1 cellular context compared by ENCODE assay signal in genomic region chr22:38422615-38423511, GRCh38.
TF ChIP-seq lines count a peak whose summit lies in the region.

No MANE protein-coding gene starts in this region.

TF ChIP-seq in HepG2, 621 proteins besides CTCF, POLR2A, EP300 and RAD21 (continued from another document):
- TF ChIP-seq, protein P1, sequence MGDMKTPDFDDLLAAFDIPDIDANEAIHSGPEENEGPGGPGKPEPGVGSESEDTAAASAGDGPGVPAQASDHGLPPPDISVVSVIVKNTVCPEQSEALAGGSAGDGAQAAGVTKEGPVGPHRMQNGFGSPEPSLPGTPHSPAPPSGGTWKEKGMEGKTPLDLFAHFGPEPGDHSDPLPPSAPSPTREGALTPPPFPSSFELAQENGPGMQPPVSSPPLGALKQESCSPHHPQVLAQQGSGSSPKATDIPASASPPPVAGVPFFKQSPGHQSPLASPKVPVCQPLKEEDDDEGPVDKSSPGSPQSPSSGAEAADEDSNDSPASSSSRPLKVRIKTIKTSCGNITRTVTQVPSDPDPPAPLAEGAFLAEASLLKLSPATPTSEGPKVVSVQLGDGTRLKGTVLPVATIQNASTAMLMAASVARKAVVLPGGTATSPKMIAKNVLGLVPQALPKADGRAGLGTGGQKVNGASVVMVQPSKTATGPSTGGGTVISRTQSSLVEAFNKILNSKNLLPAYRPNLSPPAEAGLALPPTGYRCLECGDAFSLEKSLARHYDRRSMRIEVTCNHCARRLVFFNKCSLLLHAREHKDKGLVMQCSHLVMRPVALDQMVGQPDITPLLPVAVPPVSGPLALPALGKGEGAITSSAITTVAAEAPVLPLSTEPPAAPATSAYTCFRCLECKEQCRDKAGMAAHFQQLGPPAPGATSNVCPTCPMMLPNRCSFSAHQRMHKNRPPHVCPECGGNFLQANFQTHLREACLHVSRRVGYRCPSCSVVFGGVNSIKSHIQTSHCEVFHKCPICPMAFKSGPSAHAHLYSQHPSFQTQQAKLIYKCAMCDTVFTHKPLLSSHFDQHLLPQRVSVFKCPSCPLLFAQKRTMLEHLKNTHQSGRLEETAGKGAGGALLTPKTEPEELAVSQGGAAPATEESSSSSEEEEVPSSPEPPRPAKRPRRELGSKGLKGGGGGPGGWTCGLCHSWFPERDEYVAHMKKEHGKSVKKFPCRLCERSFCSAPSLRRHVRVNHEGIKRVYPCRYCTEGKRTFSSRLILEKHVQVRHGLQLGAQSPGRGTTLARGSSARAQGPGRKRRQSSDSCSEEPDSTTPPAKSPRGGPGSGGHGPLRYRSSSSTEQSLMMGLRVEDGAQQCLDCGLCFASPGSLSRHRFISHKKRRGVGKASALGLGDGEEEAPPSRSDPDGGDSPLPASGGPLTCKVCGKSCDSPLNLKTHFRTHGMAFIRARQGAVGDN (CRISPR knock-in tag; IDR thresholded peaks at IDR 0.05): peak; percentile 64
- TF ChIP-seq MIER3 (CRISPR knock-in tag; IDR thresholded peaks at IDR 0.05; ENCODE audit: borderline replicate concordance) (no peak), KLF13 (CRISPR knock-in tag; IDR thresholded peaks at IDR 0.05) (no peak), ZNF709 (CRISPR knock-in tag; IDR thresholded peaks at IDR 0.05) (no peak), ZNF337 (CRISPR knock-in tag; IDR thresholded peaks at IDR 0.05; ENCODE audit: borderline replicate concordance, low read depth) (no peak), FOSL2 (CRISPR knock-in tag; IDR thresholded peaks at IDR 0.05) (peak; percentile 24; the same call in 1 of the 2 replicates), POLR2AphosphoS2 (IDR thresholded peaks at IDR 0.05; ENCODE audit: low read depth, low read length) (no peak), ZNF432 (CRISPR knock-in tag; IDR thresholded peaks at IDR 0.05; ENCODE audit: borderline replicate concordance) (no peak), HOXA7 (CRISPR knock-in tag; IDR thresholded peaks at IDR 0.05) (no peak)
